8 cellular contexts compared by ENCODE assay signal in the genomic region with DNA sequence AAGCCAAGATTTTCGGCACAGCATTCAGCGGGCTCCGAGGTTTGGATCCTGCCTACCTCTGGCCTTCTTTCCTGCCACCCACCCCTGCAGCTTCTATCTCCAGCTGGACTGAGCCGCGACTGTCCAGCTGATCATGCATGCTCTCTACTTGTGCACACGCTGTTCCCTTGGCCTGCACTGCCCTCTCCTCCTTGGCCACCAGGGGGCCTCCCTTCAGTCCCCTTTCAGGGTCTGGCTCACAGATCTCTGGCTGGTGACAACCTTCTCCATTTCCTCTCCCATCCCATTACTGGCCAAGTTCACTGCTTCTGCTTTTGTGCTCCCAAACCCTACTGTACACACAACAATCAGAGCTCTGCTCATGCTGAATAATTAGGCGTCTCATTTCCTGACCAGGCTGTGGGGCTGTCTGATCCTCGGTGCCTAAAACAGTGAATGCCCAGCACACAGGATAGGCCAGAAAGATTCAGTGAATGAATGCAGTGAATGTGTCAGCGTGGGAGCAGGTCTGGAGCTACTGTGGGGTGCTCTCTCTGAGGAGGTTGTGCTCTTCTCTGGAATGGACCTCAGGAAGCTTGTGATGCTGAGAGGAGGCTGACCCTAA.
A peak's percentile ranks its signal among the peaks of the same experiment; 100 is the strongest.
DNase-seq lines count a peak whose midpoint lies in the region; ATAC-seq and TF ChIP-seq lines count a peak whose summit lies in the region.

No MANE protein-coding gene starts in this region.

- peak; percentile 12 for DNase-seq in DMS79 treated with DMSO at 0.1 percent for 48 hours (lab: John Stamatoyannopoulos, UW)
- DNase-seq in DMS79 (lab: John Stamatoyannopoulos, UW), result no peak
- peak; percentile 25 for DNase-seq in KG1 (lab: John Stamatoyannopoulos, UW)
- DNase-seq in SHP77 treated with DMSO at 0.1 percent for 48 hours (lab: John Stamatoyannopoulos, UW), result peak; percentile 61
- DNase-seq in cerebellum (ENCODE audit: low spot score), result peak; percentile 4
- peak; percentile 66 to 73 (median 71) for DNase-seq in right lobe of liver
- DNase-seq in stomach, result peak; percentile 66

- intact Hi-C loops in right lobe of liver (cut with DNase I), result no loop called here
- intact Hi-C loops in stomach (cut with DNase I; ENCODE audit: low total_unique reads), result no loop called here

- H3K4me3 ChIP-seq in right lobe of liver (no peak overlapping the region), stomach (no peak overlapping the region)

- TF ChIP-seq EP300 in stomach (IDR thresholded peaks at IDR 0.05), result no peak

- H3K36me3 ChIP-seq in right lobe of liver (no peaks in the 10 kb centered on the region), stomach (no peaks in the 10 kb centered on the region)

- TF ChIP-seq POLR2A in right lobe of liver (IDR thresholded peaks at IDR 0.05), result no peak
- no peak for TF ChIP-seq POLR2A in stomach (IDR thresholded peaks at IDR 0.05)

- H3K27ac ChIP-seq in right lobe of liver (no peak overlapping the region), stomach (peak overlapping the region in 1 of 5 donors; percentile 52)

- H3K27me3 ChIP-seq in right lobe of liver (no peaks in the 10 kb centered on the region), stomach (no peaks in the 10 kb centered on the region)

- H3K9me3 ChIP-seq in right lobe of liver (no peaks in the 10 kb centered on the region), stomach (no peaks in the 10 kb centered on the region)

- H3K4me1 ChIP-seq in right lobe of liver (no peaks in the 10 kb centered on the region), stomach (peaks cover 25 to 55% (median 36%) of the 10 kb centered on the region in 4 donors)

- TF ChIP-seq CTCF in right lobe of liver (IDR thresholded peaks at IDR 0.05), result peak; percentile 69 to 83 (median 76)
- TF ChIP-seq CTCF in stomach (IDR thresholded peaks at IDR 0.05), result peak in 5 of 7 experiments; percentile 59 to 90 (median 70)

- peak; percentile 85 for ATAC-seq in GM21717 (IDR thresholded peaks at IDR 0.05; ENCODE audit: unreplicated experiment)
- peak; percentile 87 to 93 (median 90) for ATAC-seq in right lobe of liver

- 38% methylated on average over 9 of the region's 9 CpGs for WGBS in right lobe of liver (ENCODE audit: insufficient coverage, low coverage, low lambda C conversion rate, missing lambda C conversion rate)
- 56 to 62% (median 60%) methylated on average over 9 of the region's 9 CpGs for WGBS in stomach, 5 donors
